Comparison of ENCODE assay signal across 12 cellular contexts in the genomic region with DNA sequence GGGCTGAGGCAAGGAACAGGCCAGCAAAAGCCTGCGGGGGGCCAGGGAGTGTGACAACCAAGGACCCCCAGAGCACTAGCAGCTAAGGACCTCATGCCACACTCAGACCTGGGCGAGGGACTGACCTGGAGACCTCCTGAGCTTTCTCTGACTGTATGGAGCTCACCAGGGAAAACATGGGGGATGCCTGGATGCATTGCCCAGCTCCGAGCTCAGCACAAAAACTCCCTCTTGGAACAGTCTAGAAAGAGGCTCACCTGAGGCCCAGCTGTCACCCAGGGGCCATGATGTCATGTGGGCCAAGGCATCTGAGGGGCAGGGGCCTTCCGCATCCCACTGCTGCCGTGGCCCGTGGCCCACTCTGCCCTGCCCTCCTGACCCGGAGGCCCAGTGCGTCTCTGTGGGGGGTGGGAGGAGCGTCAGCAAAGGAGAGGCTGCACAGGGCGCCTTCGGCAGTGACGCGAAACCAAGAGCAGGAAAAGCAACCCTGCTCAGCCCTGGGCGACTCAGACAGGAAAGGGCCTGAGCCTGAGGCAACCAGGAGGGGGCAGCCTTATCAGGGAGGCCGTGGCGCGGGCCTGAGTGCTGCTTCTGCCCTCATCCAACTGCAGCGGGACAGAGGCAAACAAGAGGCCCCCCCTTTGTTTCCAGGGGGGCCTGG. TPM values are rescaled to one million over a fixed set of nuclear protein-coding genes. Genes with fewer than 3 reads are reported as not detected.
DNase-seq lines count a peak whose midpoint lies in the region; ATAC-seq and TF ChIP-seq lines count a peak whose summit lies in the region.
"Had no signal": no experiment of that assay in that cellular context is flagged by ENCODE, and none has a peak within 500 bp of the region (broad histone marks: within the 10 kb centered on the region; RNA-seq: fewer than 3 reads in every experiment).

No MANE protein-coding gene starts in this region.

- no peaks in the 10 kb centered on the region for H3K9me2 ChIP-seq in Loucy (replicated peaks; ENCODE audit: low read depth, low read length)

- DNase-seq in activated T-cell treated with anti-CD3 and anti-CD28 coated beads for 1 hour (ENCODE audit: low read depth) (peak; percentile 35), foreskin keratinocyte (no peak), HuH-7.5 (ENCODE audit: low spot score) (no peak), osteoblast (ENCODE audit: insufficient read length, low spot score, missing footprints) (no peak), left lobe of liver (ENCODE audit: low spot score) (no peak)
- peak in 2 of 3 experiments; percentile 19 to 67 for DNase-seq in stimulated activated CD4-positive, alpha-beta T cell treated with anti-CD3 and anti-CD28 coated beads, TNF-alpha, amount 100 ng/mL, for 24 hours (ENCODE audit: low read depth in 3 of 3)
- no peak for DNase-seq in stimulated activated naive B cell treated with anti-CD40 and anti-IgM and Interleukin-4, amounts not matched to agents 10 μg/mL and 1 μg/mL and 100 μg/mL, for 72 hours
- DNase-seq: NCI-H1092 had no signal

- no peak overlapping the region for H3K4me3 Mint-ChIP-seq in stimulated activated naive B cell treated with anti-CD40 and anti-IgM and Interleukin-4, amounts not matched to agents 10 μg/mL and 1 μg/mL and 100 μg/mL, for 72 hours

- no peaks in the 10 kb centered on the region for H3K27me3 Mint-ChIP-seq in stimulated activated naive B cell treated with anti-CD40 and anti-IgM and Interleukin-4, amounts not matched to agents 10 μg/mL and 1 μg/mL and 100 μg/mL, for 72 hours

- H3K4me1 ChIP-seq in Loucy (ENCODE audit: insufficient read depth, low read length, poor library complexity, severe bottlenecking), result peaks cover 68% of the 10 kb centered on the region
- H3K4me1 ChIP-seq in foreskin keratinocyte, result peaks cover 1% of the 10 kb centered on the region
- peaks cover 3% of the 10 kb centered on the region for H3K4me1 ChIP-seq in osteoblast (ENCODE audit: insufficient read depth, low read length)

- H3K4me1 Mint-ChIP-seq in stimulated activated naive B cell treated with anti-CD40 and anti-IgM and Interleukin-4, amounts not matched to agents 10 μg/mL and 1 μg/mL and 100 μg/mL, for 72 hours, result peaks cover 9 to 17% of the 10 kb centered on the region in 2 donors

- ATAC-seq in foreskin keratinocyte (peak; percentile 32), left lobe of liver (no peak)
- no peak for ATAC-seq in stimulated activated naive B cell treated with anti-CD40 and anti-IgM and Interleukin-4, amounts not matched to agents 10 μg/mL and 1 μg/mL and 100 μg/mL, for 72 hours (replicated peaks)

- no peaks in the 10 kb centered on the region for H3K36me3 ChIP-seq in Loucy (ENCODE audit: insufficient read depth, low read length)
- no peaks in the 10 kb centered on the region for H3K36me3 ChIP-seq in osteoblast (ENCODE audit: insufficient read depth, low read length)

- H3K27me3 ChIP-seq in Loucy (ENCODE audit: insufficient read depth, low read length, poor library complexity, severe bottlenecking) (no peaks in the 10 kb centered on the region), foreskin keratinocyte (no peaks in the 10 kb centered on the region), osteoblast (ENCODE audit: insufficient read depth, low read length) (no peaks in the 10 kb centered on the region)

- H3K36me3 Mint-ChIP-seq in stimulated activated naive B cell treated with anti-CD40 and anti-IgM and Interleukin-4, amounts not matched to agents 10 μg/mL and 1 μg/mL and 100 μg/mL, for 72 hours, result peaks cover 0 to 2% of the 10 kb centered on the region in 2 donors

- H3K4me3 ChIP-seq in Loucy (ENCODE audit: low read length, poor library complexity, severe bottlenecking), result no peak overlapping the region
- no peak overlapping the region for H3K4me3 ChIP-seq in osteoblast (ENCODE audit: insufficient read depth, low read length)

- TF ChIP-seq CTCF in Loucy (conservative IDR thresholded peaks at IDR 0.05; ENCODE audit: low read length) (peak; percentile 50), foreskin keratinocyte (conservative IDR thresholded peaks at IDR 0.05) (peak; percentile 39), osteoblast (IDR thresholded peaks at IDR 0.05; ENCODE audit: extremely low read depth, low read depth, low read length) (no peak)

- no peak overlapping the region for H3K27ac Mint-ChIP-seq in stimulated activated naive B cell treated with anti-CD40 and anti-IgM and Interleukin-4, amounts not matched to agents 10 μg/mL and 1 μg/mL and 100 μg/mL, for 72 hours

- peaks cover 8% of the 10 kb centered on the region for H3F3A ChIP-seq in Loucy (ENCODE audit: low read depth)

- H4K20me1 ChIP-seq in Loucy (ENCODE audit: insufficient read depth, low read length, poor library complexity, severe bottlenecking) (no peaks in the 10 kb centered on the region), osteoblast (ENCODE audit: insufficient read depth, low read length) (peaks cover 22% of the 10 kb centered on the region)

- H3K27ac ChIP-seq in foreskin keratinocyte (no peak overlapping the region), osteoblast (ENCODE audit: low read depth, low read length) (no peak overlapping the region)

- H3K9me3 ChIP-seq in Loucy (ENCODE audit: insufficient read depth, low read depth, low read length), result no peaks in the 10 kb centered on the region
- no peaks in the 10 kb centered on the region for H3K9me3 ChIP-seq in osteoblast (ENCODE audit: low read depth, low read length)

- no peak overlapping the region for H3K4me2 ChIP-seq in Loucy (ENCODE audit: low read depth, low read length, poor library complexity, severe bottlenecking)
- no peak overlapping the region for H3K4me2 ChIP-seq in osteoblast (ENCODE audit: insufficient read depth, low read length)

- H2AFZ ChIP-seq in Loucy (ENCODE audit: low read length), result no peak overlapping the region
- no peak overlapping the region for H2AFZ ChIP-seq in osteoblast (ENCODE audit: low read length)

- H3K9me3 Mint-ChIP-seq in stimulated activated naive B cell treated with anti-CD40 and anti-IgM and Interleukin-4, amounts not matched to agents 10 μg/mL and 1 μg/mL and 100 μg/mL, for 72 hours, result no peaks in the 10 kb centered on the region

- H3K79me2 ChIP-seq in Loucy (ENCODE audit: insufficient read depth, low read length) (no peaks in the 10 kb centered on the region; the same call in 1 of the 2 replicates), osteoblast (ENCODE audit: insufficient read depth, low read length) (no peaks in the 10 kb centered on the region)

- peak overlapping the region; percentile 27 for H3K9ac ChIP-seq in Loucy (ENCODE audit: low read depth, low read length, poor library complexity, severe bottlenecking)

RNA-seq across cellular contexts. Expression of a gene that starts 57.3 kb away (rescaled TPM):
- total RNA-seq in foreskin keratinocyte, result not detected in 2 replicates
- not detected in 2 replicates for polyA plus RNA-seq in foreskin keratinocyte
- total RNA-seq in osteoblast, result not detected in 2 replicates
- total RNA-seq in left lobe of liver, result 0.20 TPM
- total RNA-seq: kidney epithelial cell, OCI-LY7, urinary bladder had no signal
- polyA plus RNA-seq: urinary bladder had no signal

Comparison
In these comparisons a context has a peak if more than half of its experiments do, and no peak if none do; other contexts are left out.
1. DNase-seq: peak in activated T-cell treated with anti-CD3 and anti-CD28 coated beads for 1 hour (single experiment) and stimulated activated CD4-positive, alpha-beta T cell treated with anti-CD3 and anti-CD28 coated beads, TNF-alpha, amount 100 ng/mL, for 24 hours (2 of 3); none in foreskin keratinocyte (0 of 2), HuH-7.5 (single experiment), stimulated activated naive B cell treated with anti-CD40 and anti-IgM and Interleukin-4, amounts not matched to agents 10 μg/mL and 1 μg/mL and 100 μg/mL, for 72 hours (single experiment), osteoblast (single experiment) and left lobe of liver (single experiment).